13 cellular contexts compared by ENCODE assay signal in the genomic region with DNA sequence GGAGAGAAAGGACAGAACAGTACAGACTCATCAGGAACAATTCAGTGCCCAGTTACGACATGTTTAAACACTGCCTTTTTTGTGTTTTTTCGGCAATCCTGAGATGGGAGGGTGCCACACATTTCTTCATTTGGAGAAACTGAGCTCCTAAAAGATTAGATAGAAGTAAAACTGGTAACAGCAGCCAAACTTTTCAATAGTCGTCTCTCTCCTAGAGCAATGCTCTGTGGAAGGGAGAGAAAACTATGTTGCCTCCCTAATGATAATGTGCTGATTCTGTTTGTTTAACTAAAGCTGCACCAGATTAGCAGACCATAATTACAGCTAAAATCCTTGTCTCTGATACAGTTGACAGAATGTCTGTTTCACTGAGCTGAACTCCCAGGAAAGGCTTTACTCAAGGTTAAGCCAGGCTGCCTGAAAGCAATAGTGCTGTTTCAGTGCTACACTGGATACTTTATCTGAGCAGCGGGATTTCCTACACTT.
DNase-seq lines count a peak whose midpoint lies in the region; ATAC-seq and TF ChIP-seq lines count a peak whose summit lies in the region.
"Had no signal": no experiment of that assay in that cellular context is flagged by ENCODE, and none has a peak within 500 bp of the region (broad histone marks: within the 10 kb centered on the region; RNA-seq: fewer than 3 reads in every experiment).

No MANE protein-coding gene starts in this region.

- H3K9me3 ChIP-seq in HUES48 (ENCODE audit: control insufficient read depth, insufficient read depth, low read length), result no peaks in the 10 kb centered on the region
- H3K9me3 ChIP-seq in gastrocnemius medialis, result no peaks in the 10 kb centered on the region
- H3K9me3 ChIP-seq: BE2C, heart right ventricle, right lobe of liver, SJSA1 had no signal

- H3K36me3 ChIP-seq in HUES48 (ENCODE audit: control insufficient read depth, insufficient read depth, low read length), result no peaks in the 10 kb centered on the region
- no peaks in the 10 kb centered on the region for H3K36me3 ChIP-seq in gastrocnemius medialis
- H3K36me3 ChIP-seq: BE2C, heart right ventricle, right lobe of liver, SJSA1 had no signal

- intact Hi-C loops in gastrocnemius medialis (cut with DNase I; ENCODE audit: low total_unique reads), result no loop called here

- TF ChIP-seq POLR2A in gastrocnemius medialis (IDR thresholded peaks at IDR 0.05), result no peak

- H3K27ac ChIP-seq in HUES48 (ENCODE audit: low read depth, low read length) (peak overlapping the region; percentile 20), VCaP (peak overlapping the region; percentile 98), gastrocnemius medialis (no peak overlapping the region)
- H3K27ac ChIP-seq: SJSA1 had no signal

- H3K27me3 ChIP-seq in HUES48 (ENCODE audit: control insufficient read depth, insufficient read depth, low read length) (no peaks in the 10 kb centered on the region), gastrocnemius medialis (no peaks in the 10 kb centered on the region)
- H3K27me3 ChIP-seq: BE2C, right lobe of liver, SJSA1 had no signal

- in situ Hi-C loops in gastrocnemius medialis (cut with MboI; ENCODE audit: low sequenced_read_pairs in 4 of 4), result no loop called here

- DNase-seq in iris pigment epithelial cell (ENCODE audit: low read depth) (peak; percentile 20), retina (peak; percentile 16), gastrocnemius medialis (no peak), LoVo (ENCODE audit: low spot score) (no peak)
- DNase-seq: BE2C, heart right ventricle, right lobe of liver had no signal

- H3K9ac ChIP-seq in HUES48 (ENCODE audit: low read depth, low read length), result no peak overlapping the region

- ATAC-seq in GM21717 (IDR thresholded peaks at IDR 0.05; ENCODE audit: unreplicated experiment) (no peak), gastrocnemius medialis (no peak), HG02759 (IDR thresholded peaks at IDR 0.05; ENCODE audit: unreplicated experiment) (no peak)

- H3K4me1 ChIP-seq in HUES48 (ENCODE audit: control insufficient read depth, insufficient read depth, low read length), result peaks cover 36% of the 10 kb centered on the region
- H3K4me1 ChIP-seq in gastrocnemius medialis, result peaks cover 2 to 5% of the 10 kb centered on the region in 2 donors
- H3K4me1 ChIP-seq: BE2C, SJSA1 had no signal

- H3K4me3 ChIP-seq in HUES48 (ENCODE audit: low read depth, low read length) (no peak overlapping the region), gastrocnemius medialis (no peak overlapping the region)
- H3K4me3 ChIP-seq: heart right ventricle, lung, right lobe of liver, SJSA1 had no signal

- TF ChIP-seq CTCF in VCaP (conservative IDR thresholded peaks at IDR 0.05) (no peak), gastrocnemius medialis (IDR thresholded peaks at IDR 0.05 in 4 of 5, conservative IDR thresholded peaks at IDR 0.05 in 1 of 5) (no peak)

Comparison
In these comparisons a context has a peak if more than half of its experiments do, and no peak if none do; other contexts are left out.
1. H3K27ac ChIP-seq: peak in HUES48 (single experiment) and VCaP (single experiment); none in gastrocnemius medialis (0 of 4).
2. DNase-seq: peak in iris pigment epithelial cell (single experiment) and retina (single experiment); none in gastrocnemius medialis (0 of 2) and LoVo (single experiment).